1 cellular context compared by ENCODE assay signal in the genomic region with DNA sequence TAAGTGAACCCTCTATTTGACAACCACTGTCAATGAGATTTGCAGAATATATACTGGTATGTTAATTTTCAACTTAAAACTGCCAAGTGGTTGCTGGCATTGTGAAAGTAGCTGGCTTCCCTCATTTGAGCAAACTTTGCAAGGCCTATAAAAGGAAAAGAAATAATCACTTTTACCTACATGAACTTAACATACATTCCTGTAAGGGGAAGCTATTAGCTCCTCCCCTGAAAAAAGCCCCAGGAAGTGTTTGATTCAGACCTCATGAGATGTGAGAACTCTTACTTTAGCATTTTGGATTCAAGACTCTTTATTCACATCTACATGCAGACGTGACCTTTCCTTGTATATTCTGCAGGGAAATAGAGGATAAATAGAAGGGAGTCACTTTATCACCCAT.
TF ChIP-seq lines count a peak whose summit lies in the region.

No MANE protein-coding gene starts in this region.

TF ChIP-seq in GM23338, 12 proteins besides CTCF, POLR2A, EP300 and RAD21 (continued from another document):
- TF ChIP-seq, protein P1, sequence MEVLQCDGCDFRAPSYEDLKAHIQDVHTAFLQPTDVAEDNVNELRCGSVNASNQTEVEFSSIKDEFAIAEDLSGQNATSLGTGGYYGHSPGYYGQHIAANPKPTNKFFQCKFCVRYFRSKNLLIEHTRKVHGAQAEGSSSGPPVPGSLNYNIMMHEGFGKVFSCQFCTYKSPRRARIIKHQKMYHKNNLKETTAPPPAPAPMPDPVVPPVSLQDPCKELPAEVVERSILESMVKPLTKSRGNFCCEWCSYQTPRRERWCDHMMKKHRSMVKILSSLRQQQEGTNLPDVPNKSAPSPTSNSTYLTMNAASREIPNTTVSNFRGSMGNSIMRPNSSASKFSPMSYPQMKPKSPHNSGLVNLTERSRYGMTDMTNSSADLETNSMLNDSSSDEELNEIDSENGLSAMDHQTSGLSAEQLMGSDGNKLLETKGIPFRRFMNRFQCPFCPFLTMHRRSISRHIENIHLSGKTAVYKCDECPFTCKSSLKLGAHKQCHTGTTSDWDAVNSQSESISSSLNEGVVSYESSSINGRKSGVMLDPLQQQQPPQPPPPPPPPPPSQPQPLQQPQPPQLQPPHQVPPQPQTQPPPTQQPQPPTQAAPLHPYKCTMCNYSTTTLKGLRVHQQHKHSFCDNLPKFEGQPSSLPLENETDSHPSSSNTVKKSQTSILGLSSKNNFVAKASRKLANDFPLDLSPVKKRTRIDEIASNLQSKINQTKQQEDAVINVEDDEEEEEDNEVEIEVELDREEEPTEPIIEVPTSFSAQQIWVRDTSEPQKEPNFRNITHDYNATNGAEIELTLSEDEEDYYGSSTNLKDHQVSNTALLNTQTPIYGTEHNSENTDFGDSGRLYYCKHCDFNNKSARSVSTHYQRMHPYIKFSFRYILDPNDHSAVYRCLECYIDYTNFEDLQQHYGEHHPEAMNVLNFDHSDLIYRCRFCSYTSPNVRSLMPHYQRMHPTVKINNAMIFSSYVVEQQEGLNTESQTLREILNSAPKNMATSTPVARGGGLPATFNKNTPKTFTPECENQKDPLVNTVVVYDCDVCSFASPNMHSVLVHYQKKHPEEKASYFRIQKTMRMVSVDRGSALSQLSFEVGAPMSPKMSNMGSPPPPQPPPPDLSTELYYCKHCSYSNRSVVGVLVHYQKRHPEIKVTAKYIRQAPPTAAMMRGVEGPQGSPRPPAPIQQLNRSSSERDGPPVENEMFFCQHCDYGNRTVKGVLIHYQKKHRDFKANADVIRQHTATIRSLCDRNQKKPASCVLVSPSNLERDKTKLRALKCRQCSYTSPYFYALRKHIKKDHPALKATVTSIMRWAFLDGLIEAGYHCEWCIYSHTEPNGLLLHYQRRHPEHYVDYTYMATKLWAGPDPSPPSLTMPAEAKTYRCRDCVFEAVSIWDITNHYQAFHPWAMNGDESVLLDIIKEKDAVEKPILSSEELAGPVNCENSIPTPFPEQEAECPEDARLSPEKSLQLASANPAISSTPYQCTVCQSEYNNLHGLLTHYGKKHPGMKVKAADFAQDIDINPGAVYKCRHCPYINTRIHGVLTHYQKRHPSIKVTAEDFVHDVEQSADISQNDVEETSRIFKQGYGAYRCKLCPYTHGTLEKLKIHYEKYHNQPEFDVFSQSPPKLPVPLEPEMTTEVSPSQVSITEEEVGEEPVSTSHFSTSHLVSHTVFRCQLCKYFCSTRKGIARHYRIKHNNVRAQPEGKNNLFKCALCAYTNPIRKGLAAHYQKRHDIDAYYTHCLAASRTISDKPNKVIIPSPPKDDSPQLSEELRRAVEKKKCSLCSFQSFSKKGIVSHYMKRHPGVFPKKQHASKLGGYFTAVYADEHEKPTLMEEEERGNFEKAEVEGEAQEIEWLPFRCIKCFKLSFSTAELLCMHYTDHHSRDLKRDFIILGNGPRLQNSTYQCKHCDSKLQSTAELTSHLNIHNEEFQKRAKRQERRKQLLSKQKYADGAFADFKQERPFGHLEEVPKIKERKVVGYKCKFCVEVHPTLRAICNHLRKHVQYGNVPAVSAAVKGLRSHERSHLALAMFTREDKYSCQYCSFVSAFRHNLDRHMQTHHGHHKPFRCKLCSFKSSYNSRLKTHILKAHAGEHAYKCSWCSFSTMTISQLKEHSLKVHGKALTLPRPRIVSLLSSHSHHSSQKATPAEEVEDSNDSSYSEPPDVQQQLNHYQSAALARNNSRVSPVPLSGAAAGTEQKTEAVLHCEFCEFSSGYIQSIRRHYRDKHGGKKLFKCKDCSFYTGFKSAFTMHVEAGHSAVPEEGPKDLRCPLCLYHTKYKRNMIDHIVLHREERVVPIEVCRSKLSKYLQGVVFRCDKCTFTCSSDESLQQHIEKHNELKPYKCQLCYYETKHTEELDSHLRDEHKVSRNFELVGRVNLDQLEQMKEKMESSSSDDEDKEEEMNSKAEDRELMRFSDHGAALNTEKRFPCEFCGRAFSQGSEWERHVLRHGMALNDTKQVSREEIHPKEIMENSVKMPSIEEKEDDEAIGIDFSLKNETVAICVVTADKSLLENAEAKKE (CRISPR knock-in tag; IDR thresholded peaks at IDR 0.05) = no peak
- TF ChIP-seq STAT1 (IDR thresholded peaks at IDR 0.05; ENCODE audit: unreplicated experiment) (no peak), EZH2 (IDR thresholded peaks at IDR 0.05; ENCODE audit: low read depth, unreplicated experiment) (no peak), ZNF331 (CRISPR knock-in tag; IDR thresholded peaks at IDR 0.05; ENCODE audit: low read depth) (no peak)
- TF ChIP-seq, protein P2, sequence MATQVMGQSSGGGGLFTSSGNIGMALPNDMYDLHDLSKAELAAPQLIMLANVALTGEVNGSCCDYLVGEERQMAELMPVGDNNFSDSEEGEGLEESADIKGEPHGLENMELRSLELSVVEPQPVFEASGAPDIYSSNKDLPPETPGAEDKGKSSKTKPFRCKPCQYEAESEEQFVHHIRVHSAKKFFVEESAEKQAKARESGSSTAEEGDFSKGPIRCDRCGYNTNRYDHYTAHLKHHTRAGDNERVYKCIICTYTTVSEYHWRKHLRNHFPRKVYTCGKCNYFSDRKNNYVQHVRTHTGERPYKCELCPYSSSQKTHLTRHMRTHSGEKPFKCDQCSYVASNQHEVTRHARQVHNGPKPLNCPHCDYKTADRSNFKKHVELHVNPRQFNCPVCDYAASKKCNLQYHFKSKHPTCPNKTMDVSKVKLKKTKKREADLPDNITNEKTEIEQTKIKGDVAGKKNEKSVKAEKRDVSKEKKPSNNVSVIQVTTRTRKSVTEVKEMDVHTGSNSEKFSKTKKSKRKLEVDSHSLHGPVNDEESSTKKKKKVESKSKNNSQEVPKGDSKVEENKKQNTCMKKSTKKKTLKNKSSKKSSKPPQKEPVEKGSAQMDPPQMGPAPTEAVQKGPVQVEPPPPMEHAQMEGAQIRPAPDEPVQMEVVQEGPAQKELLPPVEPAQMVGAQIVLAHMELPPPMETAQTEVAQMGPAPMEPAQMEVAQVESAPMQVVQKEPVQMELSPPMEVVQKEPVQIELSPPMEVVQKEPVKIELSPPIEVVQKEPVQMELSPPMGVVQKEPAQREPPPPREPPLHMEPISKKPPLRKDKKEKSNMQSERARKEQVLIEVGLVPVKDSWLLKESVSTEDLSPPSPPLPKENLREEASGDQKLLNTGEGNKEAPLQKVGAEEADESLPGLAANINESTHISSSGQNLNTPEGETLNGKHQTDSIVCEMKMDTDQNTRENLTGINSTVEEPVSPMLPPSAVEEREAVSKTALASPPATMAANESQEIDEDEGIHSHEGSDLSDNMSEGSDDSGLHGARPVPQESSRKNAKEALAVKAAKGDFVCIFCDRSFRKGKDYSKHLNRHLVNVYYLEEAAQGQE (IDR thresholded peaks at IDR 0.05; ENCODE audit: unreplicated experiment) = no peak
TF ChIP-seq in GM23338: peak in this region for 0.
